In genomic region chr6:41066867-41067304, GRCh38 we compare ENCODE assay signal across 1 cellular context.
TF ChIP-seq lines count a peak whose summit lies in the region.

No MANE protein-coding gene starts in this region.

TF ChIP-seq in HCT116, 20 proteins besides CTCF, POLR2A, EP300 and RAD21 (continued from another document):
- TF ChIP-seq REST (IDR thresholded peaks at IDR 0.05; ENCODE audit: low read depth): no peak
- TF ChIP-seq EGR1 (IDR thresholded peaks at IDR 0.05; ENCODE audit: low read depth): no peak
- no peak for TF ChIP-seq ZBTB33 (IDR thresholded peaks at IDR 0.05; ENCODE audit: extremely low read depth, insufficient replicate concordance, low read length)
- no peak for TF ChIP-seq SIN3A (IDR thresholded peaks at IDR 0.05; ENCODE audit: low read depth)
- TF ChIP-seq EZH2phosphoT487 (IDR thresholded peaks at IDR 0.05; ENCODE audit: borderline replicate concordance): no peak
